Comparison of ENCODE assay signal across 16 cellular contexts in the genomic region with DNA sequence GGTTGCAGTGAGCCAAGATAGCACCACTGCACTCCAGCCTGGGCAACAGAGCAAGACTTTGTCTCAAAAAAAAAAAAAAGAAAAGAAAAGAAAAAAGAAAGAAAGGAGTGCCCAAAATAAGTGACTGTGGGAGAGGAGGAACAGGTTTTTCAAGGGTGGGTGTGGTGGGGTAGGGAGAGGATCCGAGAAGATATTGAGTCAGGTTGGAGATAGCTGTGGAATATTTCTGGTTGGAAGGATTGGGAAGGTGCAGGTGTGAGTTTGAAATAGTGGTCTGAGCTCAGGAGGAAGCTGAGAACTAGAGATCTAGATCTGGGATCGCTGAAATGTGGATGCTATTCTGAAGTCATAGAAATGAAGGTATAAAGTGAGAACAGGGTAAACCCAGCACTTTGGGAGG. TPM values are rescaled to one million over a fixed set of nuclear protein-coding genes. Genes with fewer than 3 reads are reported as not detected.
DNase-seq lines count a peak whose midpoint lies in the region; ATAC-seq and TF ChIP-seq lines count a peak whose summit lies in the region.
"Had no signal": no experiment of that assay in that cellular context is flagged by ENCODE, and none has a peak within 500 bp of the region (broad histone marks: within the 10 kb centered on the region; RNA-seq: fewer than 3 reads in every experiment).

No MANE protein-coding gene starts in this region.

- H2AFZ ChIP-seq in GM23248: no peak overlapping the region

- in situ Hi-C loops in GM23248 (cut with MboI): no loop called here

- H3K4me1 Mint-ChIP-seq in activated naive CD8-positive, alpha-beta T cell treated with anti-CD3 and anti-CD28 coated beads, Interleukin-2, amount 10 ng/mL, durations not matched to agents 7 days and 5 days: peaks cover 54% of the 10 kb centered on the region
- H3K4me1 Mint-ChIP-seq in naive thymus-derived CD4-positive, alpha-beta T cell: peaks cover 53 to 81% (median 60%) of the 10 kb centered on the region in 7 donors

- POLR2A ChIA-PET in activated naive CD8-positive, alpha-beta T cell treated with anti-CD3 and anti-CD28 coated beads, Interleukin-2, amount 10 ng/mL, durations not matched to agents 7 days and 5 days (lab: Charles Lee): interaction anchor here (0.6 to 1.6 kb wide), 3 partner anchors 41 to 243 kb away, joined by 3 to 5 read pairs (median 5); partner anchors contain the start of gene FAM219B
- POLR2A ChIA-PET in naive thymus-derived CD4-positive, alpha-beta T cell (lab: Charles Lee): interaction anchor here (0.5 to 1.6 kb wide), 2 partner anchors 13 to 22 kb away, joined by 3 read pairs; no protein-coding TSS in a partner anchor

- peak overlapping the region; percentile 65 for H3K27ac Mint-ChIP-seq in activated naive CD8-positive, alpha-beta T cell treated with anti-CD3 and anti-CD28 coated beads, Interleukin-2, amount 10 ng/mL, durations not matched to agents 7 days and 5 days
- H3K27ac Mint-ChIP-seq in naive thymus-derived CD4-positive, alpha-beta T cell: peak overlapping the region; percentile 30 to 95 (median 80)
- H3K27ac Mint-ChIP-seq: mesothelial cell of epicardium had no signal

- 67 to 80% methylated on average over 2 of the region's 2 CpGs for WGBS in GM23248 (ENCODE audit: low coverage in 1 of 2, low lambda C conversion rate in 2 of 2, missing lambda C conversion rate in 2 of 2), 2 experiments
- 58 to 74% methylated on average over 2 of the region's 2 CpGs for WGBS in lower leg skin, 2 donors

- H3K9me2 ChIP-seq in GM23248 (ENCODE audit: insufficient read depth): no peaks in the 10 kb centered on the region

- peaks cover 78% of the 10 kb centered on the region for H3K79me2 ChIP-seq in GM23248 (ENCODE audit: insufficient read depth)

- CTCF ChIA-PET in naive thymus-derived CD4-positive, alpha-beta T cell (lab: Charles Lee): interaction anchor here (0.6 kb wide), 1 partner anchor 88 kb away, joined by 3 read pairs; no protein-coding TSS in a partner anchor

- H3K27me3 ChIP-seq in BLaER1: no peaks in the 10 kb centered on the region
- H3K27me3 ChIP-seq in GM23248 (replicated peaks; ENCODE audit: insufficient read depth): no peaks in the 10 kb centered on the region
- no peaks in the 10 kb centered on the region for H3K27me3 ChIP-seq in naive thymus-derived CD4-positive, alpha-beta T cell (ENCODE audit: control insufficient read depth in 2 of 2, insufficient read depth in 2 of 2, low read length in 2 of 2)

- H3K4me3 Mint-ChIP-seq in activated naive CD8-positive, alpha-beta T cell treated with anti-CD3 and anti-CD28 coated beads, Interleukin-2, amount 10 ng/mL, durations not matched to agents 7 days and 5 days: no peak overlapping the region
- peak overlapping the region in 8 of 10 donors; percentile 15 to 100 (median 58) for H3K4me3 Mint-ChIP-seq in naive thymus-derived CD4-positive, alpha-beta T cell
- H3K4me3 Mint-ChIP-seq: mesothelial cell of epicardium; stimulated activated naive CD8-positive, alpha-beta T cell treated with anti-CD3 and anti-CD28 coated beads, Interleukin-15, amount 100 ng/mL, for 72 hours had no signal

- H3K4me2 ChIP-seq in BLaER1 (peak overlapping the region; percentile 53; the same call in 1 of the 2 replicates), GM23248 (ENCODE audit: unreplicated experiment) (no peak overlapping the region)

- H3K4me1 ChIP-seq in BLaER1 (peaks cover 68% of the 10 kb centered on the region), GM23248 (ENCODE audit: insufficient read depth) (peaks cover 31% of the 10 kb centered on the region)
- peaks cover 44 to 55% of the 10 kb centered on the region in 2 donors for H3K4me1 ChIP-seq in naive thymus-derived CD4-positive, alpha-beta T cell (ENCODE audit: control insufficient read depth in 2 of 2, insufficient read depth in 2 of 2, low read length in 2 of 2)

- no peak for TF ChIP-seq POLR2A in lower leg skin (IDR thresholded peaks at IDR 0.05)

- DNase-seq in GM23248: no peak
- no peak for DNase-seq in activated naive CD8-positive, alpha-beta T cell treated with anti-CD3 and anti-CD28 coated beads, Interleukin-2, amount 10 ng/mL, durations not matched to agents 7 days and 5 days
- no peak for DNase-seq in naive thymus-derived CD4-positive, alpha-beta T cell
- DNase-seq in NCI-H1048 (lab: John Stamatoyannopoulos, UW): no peak
- no peak for DNase-seq in lower leg skin (ENCODE audit: low spot score in 2 of 2)
- no peak for DNase-seq in activated effector memory CD4-positive, alpha-beta T cell treated with anti-CD3 and anti-CD28 coated beads, Interleukin-2, amount 50 U/mL, for 16 hours
- DNase-seq in GM19238 (ENCODE audit: insufficient read length, low spot score): no peak
- DNase-seq: activated CD4-positive, alpha-beta T cell treated with anti-CD3 and anti-CD28 coated beads, Interleukin-2, amount 50 U/mL, for 48 hours; GDM1; H7; stimulated activated CD4-positive, alpha-beta T cell treated with anti-CD3 and anti-CD28 coated beads, Interleukin-4, amount 100 ng/mL, for 1 hour; stimulated activated naive CD8-positive, alpha-beta T cell treated with anti-CD3 and anti-CD28 coated beads, Interleukin-15, amount 100 ng/mL, for 72 hours had no signal

- TF ChIP-seq CTCF in lower leg skin (IDR thresholded peaks at IDR 0.05): no peak

- H3K36me3 ChIP-seq in BLaER1 (peaks cover 36% of the 10 kb centered on the region), GM23248 (ENCODE audit: low read depth) (no peaks in the 10 kb centered on the region)
- no peaks in the 10 kb centered on the region for H3K36me3 ChIP-seq in naive thymus-derived CD4-positive, alpha-beta T cell (ENCODE audit: control insufficient read depth in 2 of 3, insufficient read depth in 3 of 3, low read length in 3 of 3)

- H3K9ac ChIP-seq in BLaER1 (no peak overlapping the region), GM23248 (no peak overlapping the region)

- H4K20me1 ChIP-seq in BLaER1 (peaks cover 95% of the 10 kb centered on the region), GM23248 (ENCODE audit: insufficient read depth) (peaks cover 9% of the 10 kb centered on the region; the same call in 1 of the 2 replicates)

- H3K27ac ChIP-seq in BLaER1 (no peak overlapping the region), GM23248 (peak overlapping the region; percentile 65; the same call in 1 of the 2 replicates)
- peak overlapping the region; percentile 53 for H3K27ac ChIP-seq in naive thymus-derived CD4-positive, alpha-beta T cell (ENCODE audit: low read depth, low read length)

- H3K4me3 ChIP-seq in BLaER1 (no peak overlapping the region), GM23248 (no peak overlapping the region), lower leg skin (ENCODE audit: low read depth, poor library complexity, severe bottlenecking) (no peak overlapping the region)
- H3K4me3 ChIP-seq in naive thymus-derived CD4-positive, alpha-beta T cell (ENCODE audit: low read length): no peak overlapping the region

- peaks cover 36% of the 10 kb centered on the region; the same call in 1 of the 2 replicates for H3F3A ChIP-seq in GM23248 (ENCODE audit: insufficient read depth)

- H3K27me3 Mint-ChIP-seq in activated naive CD8-positive, alpha-beta T cell treated with anti-CD3 and anti-CD28 coated beads, Interleukin-2, amount 10 ng/mL, durations not matched to agents 7 days and 5 days: no peaks in the 10 kb centered on the region
- H3K27me3 Mint-ChIP-seq in naive thymus-derived CD4-positive, alpha-beta T cell: no peaks in the 10 kb centered on the region
- H3K27me3 Mint-ChIP-seq: stimulated activated naive CD8-positive, alpha-beta T cell treated with anti-CD3 and anti-CD28 coated beads, Interleukin-15, amount 100 ng/mL, for 72 hours had no signal

- peaks cover 7% of the 10 kb centered on the region; the same call in 1 of the 2 replicates for H3K9me3 ChIP-seq in BLaER1
- no peaks in the 10 kb centered on the region for H3K9me3 ChIP-seq in GM23248 (ENCODE audit: low read depth)
- H3K9me3 ChIP-seq in naive thymus-derived CD4-positive, alpha-beta T cell (ENCODE audit: control insufficient read depth in 2 of 3, low read length in 3 of 3): no peaks in the 10 kb centered on the region

- peaks cover 42% of the 10 kb centered on the region for H3K36me3 Mint-ChIP-seq in activated naive CD8-positive, alpha-beta T cell treated with anti-CD3 and anti-CD28 coated beads, Interleukin-2, amount 10 ng/mL, durations not matched to agents 7 days and 5 days
- peaks cover 0 to 40% (median 11%) of the 10 kb centered on the region in 5 donors for H3K36me3 Mint-ChIP-seq in naive thymus-derived CD4-positive, alpha-beta T cell

- intact Hi-C loops in naive thymus-derived CD4-positive, alpha-beta T cell (cut with micrococcal nuclease): no loop called here
- intact Hi-C loops in lower leg skin (cut with DNase I; ENCODE audit: low total_unique reads): no loop called here

- H3K9me3 Mint-ChIP-seq in activated naive CD8-positive, alpha-beta T cell treated with anti-CD3 and anti-CD28 coated beads, Interleukin-2, amount 10 ng/mL, durations not matched to agents 7 days and 5 days: no peaks in the 10 kb centered on the region
- peaks cover 0 to 4% (median 0%) of the 10 kb centered on the region in 11 donors for H3K9me3 Mint-ChIP-seq in naive thymus-derived CD4-positive, alpha-beta T cell
- H3K9me3 Mint-ChIP-seq: stimulated activated naive CD8-positive, alpha-beta T cell treated with anti-CD3 and anti-CD28 coated beads, Interleukin-15, amount 100 ng/mL, for 72 hours had no signal

- ATAC-seq in activated naive CD8-positive, alpha-beta T cell treated with anti-CD3 and anti-CD28 coated beads, Interleukin-2, amount 10 ng/mL, durations not matched to agents 7 days and 5 days (ENCODE audit: low read depth): no peak
- no peak for ATAC-seq in naive thymus-derived CD4-positive, alpha-beta T cell
- ATAC-seq: stimulated activated naive CD8-positive, alpha-beta T cell treated with anti-CD3 and anti-CD28 coated beads, Interleukin-15, amount 100 ng/mL, for 72 hours had no signal

RNA-seq across cellular contexts. Expression of gene SCAMP2, which starts 7.8 kb away (rescaled TPM):
- total RNA-seq in GM23248 (2014; rRNA removed; shearing (Covaris generic)): 28.7 and 49.2 TPM in 2 replicates
- 83.0 and 86.2 TPM in 2 replicates for polyA plus RNA-seq in GM23248 (2016; fragmentation: Nextera tagmentation; extraction: Ambion mirVana)
- total RNA-seq in activated naive CD8-positive, alpha-beta T cell treated with anti-CD3 and anti-CD28 coated beads, Interleukin-2, amount 10 ng/mL, durations not matched to agents 7 days and 5 days: 100 to 1,000 TPM; 100 to 103 TPM
- total RNA-seq in naive thymus-derived CD4-positive, alpha-beta T cell: 100 to 1,000 TPM in 3 of 5 experiments, 10 to 100 TPM in 2; 78.9 to 130 (median 116) TPM
- polyA plus RNA-seq in naive thymus-derived CD4-positive, alpha-beta T cell: 100 to 1,000 TPM; 131 to 141 TPM
- total RNA-seq in lower leg skin: 100 to 1,000 TPM in 3 of 4 donors, 10 to 100 TPM in 1; 97.2 to 134 (median 107) TPM

RNA-seq across cellular contexts. Expression of gene ULK3, which starts 22.4 kb away (rescaled TPM):
- total RNA-seq in GM23248 (2014; rRNA removed; shearing (Covaris generic)): 29.1 and 30.3 TPM in 2 replicates
- 14.0 and 14.6 TPM in 2 replicates for polyA plus RNA-seq in GM23248 (2016; fragmentation: Nextera tagmentation; extraction: Ambion mirVana)
- total RNA-seq in activated naive CD8-positive, alpha-beta T cell treated with anti-CD3 and anti-CD28 coated beads, Interleukin-2, amount 10 ng/mL, durations not matched to agents 7 days and 5 days: 10 to 100 TPM; 59.9 to 60.4 TPM
- total RNA-seq in naive thymus-derived CD4-positive, alpha-beta T cell: 100 to 1,000 TPM in 1 of 5 experiments, 10 to 100 TPM in 4; 53.2 to 106 (median 59.2) TPM
- 10 to 100 TPM; 15.4 to 32.8 TPM for polyA plus RNA-seq in naive thymus-derived CD4-positive, alpha-beta T cell
- 100 to 1,000 TPM; 108 to 189 (median 123) TPM for total RNA-seq in lower leg skin

RNA-seq across cellular contexts. Expression of gene MPI, which starts 24.5 kb away (rescaled TPM):
- 79.0 and 85.2 TPM in 2 replicates for total RNA-seq in GM23248 (2014; rRNA removed; shearing (Covaris generic))
- polyA plus RNA-seq in GM23248 (2016; fragmentation: Nextera tagmentation; extraction: Ambion mirVana): 34.8 and 41.2 TPM in 2 replicates
- total RNA-seq in activated naive CD8-positive, alpha-beta T cell treated with anti-CD3 and anti-CD28 coated beads, Interleukin-2, amount 10 ng/mL, durations not matched to agents 7 days and 5 days: 10 to 100 TPM; 68.7 to 72.9 TPM
- total RNA-seq in naive thymus-derived CD4-positive, alpha-beta T cell: 10 to 100 TPM; 34.0 to 97.8 (median 80.6) TPM
- 10 to 100 TPM; 92.5 to 98.3 TPM for polyA plus RNA-seq in naive thymus-derived CD4-positive, alpha-beta T cell
- total RNA-seq in lower leg skin: 10 to 100 TPM; 27.6 to 73.1 (median 32.5) TPM

RNA-seq across cellular contexts. Expression of gene CPLX3, which starts 38.9 kb away (rescaled TPM):
- total RNA-seq in GM23248 (2014; rRNA removed; shearing (Covaris generic)): not detected in 2 replicates
- polyA plus RNA-seq in GM23248 (2016; fragmentation: Nextera tagmentation; extraction: Ambion mirVana): not detected in 2 replicates
- under 1 TPM; 0.17 to 0.28 TPM for total RNA-seq in activated naive CD8-positive, alpha-beta T cell treated with anti-CD3 and anti-CD28 coated beads, Interleukin-2, amount 10 ng/mL, durations not matched to agents 7 days and 5 days
- under 1 TPM in 2 of 5 experiments, not detected in 3; 0.27 to 0.60 TPM for total RNA-seq in naive thymus-derived CD4-positive, alpha-beta T cell
- polyA plus RNA-seq in naive thymus-derived CD4-positive, alpha-beta T cell: not detected
- under 1 TPM; 0.17 to 0.84 (median 0.28) TPM for total RNA-seq in lower leg skin
- total RNA-seq: dermis blood vessel endothelial cell, fibroblast of villous mesenchyme, mesothelial cell of epicardium had no signal

RNA-seq across cellular contexts. Expression of gene FAM219B, which starts 41.3 kb away (rescaled TPM):
- total RNA-seq in GM23248 (2014; rRNA removed; shearing (Covaris generic)): 64.1 and 78.6 TPM in 2 replicates
- polyA plus RNA-seq in GM23248 (2016; fragmentation: Nextera tagmentation; extraction: Ambion mirVana): 38.1 and 39.6 TPM in 2 replicates
- 100 to 1,000 TPM in 1 of 2 experiments, 10 to 100 TPM in 1; 90.3 to 113 TPM for total RNA-seq in activated naive CD8-positive, alpha-beta T cell treated with anti-CD3 and anti-CD28 coated beads, Interleukin-2, amount 10 ng/mL, durations not matched to agents 7 days and 5 days
- total RNA-seq in naive thymus-derived CD4-positive, alpha-beta T cell: 100 to 1,000 TPM in 2 of 5 experiments, 10 to 100 TPM in 3; 40.5 to 111 (median 99.6) TPM
- polyA plus RNA-seq in naive thymus-derived CD4-positive, alpha-beta T cell: 10 to 100 TPM; 20.2 to 27.7 TPM
- 10 to 100 TPM; 60.3 to 72.6 (median 67.5) TPM for total RNA-seq in lower leg skin
